In the genomic region with DNA sequence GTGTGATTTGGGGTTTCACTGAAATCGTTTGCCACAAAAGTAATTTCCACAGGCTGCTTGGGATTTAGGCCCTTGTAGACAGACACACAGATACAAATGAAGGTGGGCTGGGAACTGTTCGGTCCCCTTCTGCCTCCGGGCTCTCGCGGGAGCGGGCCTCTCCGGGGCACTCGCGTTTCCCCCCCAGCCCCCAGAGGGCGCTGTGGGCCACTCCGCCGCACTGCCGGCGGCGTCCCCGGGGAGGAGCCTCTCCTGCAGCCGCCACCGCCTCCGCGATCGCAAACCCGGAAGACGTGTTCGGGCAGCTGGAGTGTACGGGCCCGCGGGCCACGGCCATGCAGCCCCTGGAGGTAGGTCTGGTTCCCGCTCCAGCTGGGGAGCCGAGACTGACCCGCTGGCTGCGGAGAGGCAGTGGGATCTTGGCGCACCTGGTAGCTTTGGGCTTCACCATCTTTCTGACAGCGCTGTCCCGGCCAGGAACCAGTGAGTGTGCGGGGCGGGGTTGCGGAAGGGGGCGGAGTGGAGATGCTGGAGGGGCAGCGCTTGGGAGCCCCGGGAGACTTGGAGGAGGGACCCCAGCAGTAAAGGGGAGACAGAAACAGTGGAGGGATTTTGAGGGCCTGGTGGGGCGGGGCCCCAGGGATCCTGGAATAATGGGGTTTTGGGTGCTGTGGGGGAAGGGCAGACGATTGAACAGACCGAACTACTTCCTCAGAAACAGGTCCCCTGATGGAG, we compare ENCODE assay signal across 1 cellular context.
TF ChIP-seq lines count a peak whose summit lies in the region.

A gene with protein sequence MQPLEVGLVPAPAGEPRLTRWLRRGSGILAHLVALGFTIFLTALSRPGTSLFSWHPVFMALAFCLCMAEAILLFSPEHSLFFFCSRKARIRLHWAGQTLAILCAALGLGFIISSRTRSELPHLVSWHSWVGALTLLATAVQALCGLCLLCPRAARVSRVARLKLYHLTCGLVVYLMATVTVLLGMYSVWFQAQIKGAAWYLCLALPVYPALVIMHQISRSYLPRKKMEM (plus strand): TSS at position 290 of the 735 bp plus-strand sequence. CDS start 46 bp downstream, at position 336.

TF ChIP-seq in GM12878, 131 proteins besides CTCF, POLR2A, EP300 and RAD21 (continued from another document and continues in another):
- TF ChIP-seq PRDM15 (CRISPR knock-in tag; IDR thresholded peaks at IDR 0.05): no peak
- peak; percentile 92 for TF ChIP-seq POLR2AphosphoS5 (IDR thresholded peaks at IDR 0.05; ENCODE audit: low read length)
- no peak for TF ChIP-seq HDAC2 (IDR thresholded peaks at IDR 0.05)
- no peak for TF ChIP-seq NFXL1 (IDR thresholded peaks at IDR 0.05; ENCODE audit: borderline replicate concordance)
- TF ChIP-seq ZNF384 (IDR thresholded peaks at IDR 0.05; ENCODE audit: borderline replicate concordance, low read depth, low read length): no peak
- TF ChIP-seq YBX1 (IDR thresholded peaks at IDR 0.05): no peak
- peak; percentile 62 for TF ChIP-seq YY1 (IDR thresholded peaks at IDR 0.05; ENCODE audit: low read depth, low read length)
- no peak for TF ChIP-seq WRNIP1 (IDR thresholded peaks at IDR 0.05; ENCODE audit: borderline replicate concordance, low read depth, low read length)
- peak; percentile 83 for TF ChIP-seq RELB (IDR thresholded peaks at IDR 0.05; ENCODE audit: low read depth)
- no peak; the same call in none of the 2 replicates for TF ChIP-seq RUNX3 (IDR thresholded peaks at IDR 0.05; ENCODE audit: low read length)
- TF ChIP-seq, protein P1, sequence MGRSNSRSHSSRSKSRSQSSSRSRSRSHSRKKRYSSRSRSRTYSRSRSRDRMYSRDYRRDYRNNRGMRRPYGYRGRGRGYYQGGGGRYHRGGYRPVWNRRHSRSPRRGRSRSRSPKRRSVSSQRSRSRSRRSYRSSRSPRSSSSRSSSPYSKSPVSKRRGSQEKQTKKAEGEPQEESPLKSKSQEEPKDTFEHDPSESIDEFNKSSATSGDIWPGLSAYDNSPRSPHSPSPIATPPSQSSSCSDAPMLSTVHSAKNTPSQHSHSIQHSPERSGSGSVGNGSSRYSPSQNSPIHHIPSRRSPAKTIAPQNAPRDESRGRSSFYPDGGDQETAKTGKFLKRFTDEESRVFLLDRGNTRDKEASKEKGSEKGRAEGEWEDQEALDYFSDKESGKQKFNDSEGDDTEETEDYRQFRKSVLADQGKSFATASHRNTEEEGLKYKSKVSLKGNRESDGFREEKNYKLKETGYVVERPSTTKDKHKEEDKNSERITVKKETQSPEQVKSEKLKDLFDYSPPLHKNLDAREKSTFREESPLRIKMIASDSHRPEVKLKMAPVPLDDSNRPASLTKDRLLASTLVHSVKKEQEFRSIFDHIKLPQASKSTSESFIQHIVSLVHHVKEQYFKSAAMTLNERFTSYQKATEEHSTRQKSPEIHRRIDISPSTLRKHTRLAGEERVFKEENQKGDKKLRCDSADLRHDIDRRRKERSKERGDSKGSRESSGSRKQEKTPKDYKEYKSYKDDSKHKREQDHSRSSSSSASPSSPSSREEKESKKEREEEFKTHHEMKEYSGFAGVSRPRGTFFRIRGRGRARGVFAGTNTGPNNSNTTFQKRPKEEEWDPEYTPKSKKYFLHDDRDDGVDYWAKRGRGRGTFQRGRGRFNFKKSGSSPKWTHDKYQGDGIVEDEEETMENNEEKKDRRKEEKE (IDR thresholded peaks at IDR 0.05): no peak
- no peak for TF ChIP-seq ATF2 (IDR thresholded peaks at IDR 0.05; ENCODE audit: low read length)
- TF ChIP-seq BRCA1 (IDR thresholded peaks at IDR 0.05; ENCODE audit: low read depth, low read length): peak; percentile 76
- TF ChIP-seq, protein P2, sequence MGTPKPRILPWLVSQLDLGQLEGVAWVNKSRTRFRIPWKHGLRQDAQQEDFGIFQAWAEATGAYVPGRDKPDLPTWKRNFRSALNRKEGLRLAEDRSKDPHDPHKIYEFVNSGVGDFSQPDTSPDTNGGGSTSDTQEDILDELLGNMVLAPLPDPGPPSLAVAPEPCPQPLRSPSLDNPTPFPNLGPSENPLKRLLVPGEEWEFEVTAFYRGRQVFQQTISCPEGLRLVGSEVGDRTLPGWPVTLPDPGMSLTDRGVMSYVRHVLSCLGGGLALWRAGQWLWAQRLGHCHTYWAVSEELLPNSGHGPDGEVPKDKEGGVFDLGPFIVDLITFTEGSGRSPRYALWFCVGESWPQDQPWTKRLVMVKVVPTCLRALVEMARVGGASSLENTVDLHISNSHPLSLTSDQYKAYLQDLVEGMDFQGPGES (IDR thresholded peaks at IDR 0.05): no peak
- TF ChIP-seq CBFB (IDR thresholded peaks at IDR 0.05; ENCODE audit: low read depth): no peak
- peak; percentile 94 for TF ChIP-seq E4F1 (IDR thresholded peaks at IDR 0.05; ENCODE audit: borderline replicate concordance, partially characterized antibody)
- TF ChIP-seq JUNB (IDR thresholded peaks at IDR 0.05): no peak
- TF ChIP-seq MYC (IDR thresholded peaks at IDR 0.05; ENCODE audit: insufficient read depth, insufficient read length, insufficient replicate concordance, low read length, severe bottlenecking): peak; percentile 20
- TF ChIP-seq STAT3 (IDR thresholded peaks at IDR 0.05; ENCODE audit: low read depth, low read length): no peak
- TF ChIP-seq NR2F1 (conservative IDR thresholded peaks at IDR 0.05): no peak; the same call in 1 of the 2 replicates
- TF ChIP-seq, protein P3, sequence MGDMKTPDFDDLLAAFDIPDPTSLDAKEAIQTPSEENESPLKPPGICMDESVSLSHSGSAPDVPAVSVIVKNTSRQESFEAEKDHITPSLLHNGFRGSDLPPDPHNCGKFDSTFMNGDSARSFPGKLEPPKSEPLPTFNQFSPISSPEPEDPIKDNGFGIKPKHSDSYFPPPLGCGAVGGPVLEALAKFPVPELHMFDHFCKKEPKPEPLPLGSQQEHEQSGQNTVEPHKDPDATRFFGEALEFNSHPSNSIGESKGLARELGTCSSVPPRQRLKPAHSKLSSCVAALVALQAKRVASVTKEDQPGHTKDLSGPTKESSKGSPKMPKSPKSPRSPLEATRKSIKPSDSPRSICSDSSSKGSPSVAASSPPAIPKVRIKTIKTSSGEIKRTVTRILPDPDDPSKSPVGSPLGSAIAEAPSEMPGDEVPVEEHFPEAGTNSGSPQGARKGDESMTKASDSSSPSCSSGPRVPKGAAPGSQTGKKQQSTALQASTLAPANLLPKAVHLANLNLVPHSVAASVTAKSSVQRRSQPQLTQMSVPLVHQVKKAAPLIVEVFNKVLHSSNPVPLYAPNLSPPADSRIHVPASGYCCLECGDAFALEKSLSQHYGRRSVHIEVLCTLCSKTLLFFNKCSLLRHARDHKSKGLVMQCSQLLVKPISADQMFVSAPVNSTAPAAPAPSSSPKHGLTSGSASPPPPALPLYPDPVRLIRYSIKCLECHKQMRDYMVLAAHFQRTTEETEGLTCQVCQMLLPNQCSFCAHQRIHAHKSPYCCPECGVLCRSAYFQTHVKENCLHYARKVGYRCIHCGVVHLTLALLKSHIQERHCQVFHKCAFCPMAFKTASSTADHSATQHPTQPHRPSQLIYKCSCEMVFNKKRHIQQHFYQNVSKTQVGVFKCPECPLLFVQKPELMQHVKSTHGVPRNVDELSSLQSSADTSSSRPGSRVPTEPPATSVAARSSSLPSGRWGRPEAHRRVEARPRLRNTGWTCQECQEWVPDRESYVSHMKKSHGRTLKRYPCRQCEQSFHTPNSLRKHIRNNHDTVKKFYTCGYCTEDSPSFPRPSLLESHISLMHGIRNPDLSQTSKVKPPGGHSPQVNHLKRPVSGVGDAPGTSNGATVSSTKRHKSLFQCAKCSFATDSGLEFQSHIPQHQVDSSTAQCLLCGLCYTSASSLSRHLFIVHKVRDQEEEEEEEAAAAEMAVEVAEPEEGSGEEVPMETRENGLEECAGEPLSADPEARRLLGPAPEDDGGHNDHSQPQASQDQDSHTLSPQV (IDR thresholded peaks at IDR 0.05): no peak; the same call in 1 of the 2 replicates
- TF ChIP-seq RFX5 (IDR thresholded peaks at IDR 0.05; ENCODE audit: low read depth, low read length): no peak; the same call in 1 of the 2 replicates
- TF ChIP-seq, protein P4, sequence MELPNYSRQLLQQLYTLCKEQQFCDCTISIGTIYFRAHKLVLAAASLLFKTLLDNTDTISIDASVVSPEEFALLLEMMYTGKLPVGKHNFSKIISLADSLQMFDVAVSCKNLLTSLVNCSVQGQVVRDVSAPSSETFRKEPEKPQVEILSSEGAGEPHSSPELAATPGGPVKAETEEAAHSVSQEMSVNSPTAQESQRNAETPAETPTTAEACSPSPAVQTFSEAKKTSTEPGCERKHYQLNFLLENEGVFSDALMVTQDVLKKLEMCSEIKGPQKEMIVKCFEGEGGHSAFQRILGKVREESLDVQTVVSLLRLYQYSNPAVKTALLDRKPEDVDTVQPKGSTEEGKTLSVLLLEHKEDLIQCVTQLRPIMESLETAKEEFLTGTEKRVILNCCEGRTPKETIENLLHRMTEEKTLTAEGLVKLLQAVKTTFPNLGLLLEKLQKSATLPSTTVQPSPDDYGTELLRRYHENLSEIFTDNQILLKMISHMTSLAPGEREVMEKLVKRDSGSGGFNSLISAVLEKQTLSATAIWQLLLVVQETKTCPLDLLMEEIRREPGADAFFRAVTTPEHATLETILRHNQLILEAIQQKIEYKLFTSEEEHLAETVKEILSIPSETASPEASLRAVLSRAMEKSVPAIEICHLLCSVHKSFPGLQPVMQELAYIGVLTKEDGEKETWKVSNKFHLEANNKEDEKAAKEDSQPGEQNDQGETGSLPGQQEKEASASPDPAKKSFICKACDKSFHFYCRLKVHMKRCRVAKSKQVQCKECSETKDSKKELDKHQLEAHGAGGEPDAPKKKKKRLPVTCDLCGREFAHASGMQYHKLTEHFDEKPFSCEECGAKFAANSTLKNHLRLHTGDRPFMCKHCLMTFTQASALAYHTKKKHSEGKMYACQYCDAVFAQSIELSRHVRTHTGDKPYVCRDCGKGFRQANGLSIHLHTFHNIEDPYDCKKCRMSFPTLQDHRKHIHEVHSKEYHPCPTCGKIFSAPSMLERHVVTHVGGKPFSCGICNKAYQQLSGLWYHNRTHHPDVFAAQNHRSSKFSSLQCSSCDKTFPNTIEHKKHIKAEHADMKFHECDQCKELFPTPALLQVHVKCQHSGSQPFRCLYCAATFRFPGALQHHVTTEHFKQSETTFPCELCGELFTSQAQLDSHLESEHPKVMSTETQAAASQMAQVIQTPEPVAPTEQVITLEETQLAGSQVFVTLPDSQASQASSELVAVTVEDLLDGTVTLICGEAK (IDR thresholded peaks at IDR 0.05; ENCODE audit: borderline replicate concordance): peak; percentile 67
- TF ChIP-seq, protein P5, sequence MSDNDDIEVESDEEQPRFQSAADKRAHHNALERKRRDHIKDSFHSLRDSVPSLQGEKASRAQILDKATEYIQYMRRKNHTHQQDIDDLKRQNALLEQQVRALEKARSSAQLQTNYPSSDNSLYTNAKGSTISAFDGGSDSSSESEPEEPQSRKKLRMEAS (IDR thresholded peaks at IDR 0.05; ENCODE audit: low read depth, low read length): peak; percentile 63; the same call in 1 of the 2 replicates
- no peak for TF ChIP-seq MYB (IDR thresholded peaks at IDR 0.05; ENCODE audit: borderline replicate concordance, low read depth, low read length)
